8 cellular contexts compared by ENCODE assay signal in genomic region chr9:33447404-33448158, GRCh38. TPM values are rescaled to one million over a fixed set of nuclear protein-coding genes. Genes with fewer than 3 reads are reported as not detected.
DNase-seq lines count a peak whose midpoint lies in the region; ATAC-seq, FAIRE-seq and TF ChIP-seq lines count a peak whose summit lies in the region.

AQP3 (minus strand) TSS chr9:33447593; CDS start chr9:33447530, 63 bp downstream.

- peaks cover 22% of the 10 kb centered on the region for H3F3A ChIP-seq in MM.1S (ENCODE audit: insufficient read depth, low read length)

- H3K27ac ChIP-seq in 22Rv1, result peak within 1 kb of the TSS; percentile 82
- H3K27ac ChIP-seq in MM.1S (ENCODE audit: low read length), result peak within 1 kb of the TSS; percentile 93

- H3K4me3 ChIP-seq in MM.1S (ENCODE audit: low read length) (peak within 1 kb of the TSS; percentile 92), cardiac fibroblast (replicated peaks in 1 of 2; ENCODE audit: low read depth in 2 of 2, low read length in 2 of 2) (peak within 1 kb of the TSS; percentile 33 to 43), kidney epithelial cell (ENCODE audit: low read depth, low read length) (peak within 1 kb of the TSS; percentile 12)

- peaks cover 48% of the 10 kb centered on the region for H3K79me2 ChIP-seq in MM.1S (ENCODE audit: low read length)

- H3K27me3 ChIP-seq in MM.1S (replicated peaks; ENCODE audit: insufficient read depth, low read length), result no peaks in the 10 kb centered on the region
- H3K27me3 ChIP-seq in kidney epithelial cell (ENCODE audit: control insufficient read depth, insufficient read depth, low read length), result no peaks in the 10 kb centered on the region

- no peaks in the 10 kb centered on the region for H3K9me2 ChIP-seq in MM.1S (replicated peaks; ENCODE audit: insufficient read depth, low read length)

- peak; percentile 89 for TF ChIP-seq CTCF in 22Rv1 (IDR thresholded peaks at IDR 0.05)
- peak; percentile 52 for TF ChIP-seq CTCF in MM.1S (IDR thresholded peaks at IDR 0.05; ENCODE audit: low read length)
- peak; percentile 5 for TF ChIP-seq CTCF in cardiac fibroblast (IDR thresholded peaks at IDR 0.05; ENCODE audit: low read depth, low read length)
- no peak for TF ChIP-seq CTCF in kidney epithelial cell (IDR thresholded peaks at IDR 0.05; ENCODE audit: insufficient read depth, low read length, poor library complexity, severe bottlenecking)

- H2AFZ ChIP-seq in MM.1S (ENCODE audit: low read length), result peak within 1 kb of the TSS; percentile 84

- no peaks in the 10 kb centered on the region for H3K9me3 ChIP-seq in MM.1S (replicated peaks; ENCODE audit: insufficient read depth, low read length)

- H3K4me1 ChIP-seq in MM.1S (ENCODE audit: low read length), result peaks cover 22% of the 10 kb centered on the region

- no peak for ATAC-seq in HG03196 (IDR thresholded peaks at IDR 0.05; ENCODE audit: unreplicated experiment)

- H3K4me2 ChIP-seq in MM.1S (ENCODE audit: low read depth, low read length), result peak within 1 kb of the TSS; percentile 96

- H3K9ac ChIP-seq in MM.1S (ENCODE audit: low read length), result peak within 1 kb of the TSS; percentile 84

- FAIRE-seq in GM18507 (lab: Jason Lieb, UNC), result no peak

- no peaks in the 10 kb centered on the region for H4K20me1 ChIP-seq in MM.1S (ENCODE audit: insufficient read depth, low read length)

- H3K36me3 ChIP-seq in MM.1S (replicated peaks; ENCODE audit: insufficient read depth, low read length), result peaks cover 3% of the 10 kb centered on the region
- H3K36me3 ChIP-seq in kidney epithelial cell (ENCODE audit: control insufficient read depth, insufficient read depth, low read length), result no peaks in the 10 kb centered on the region

- DNase-seq in GM18507 (ENCODE audit: extremely low spot score, insufficient read length, low read depth) (peak; percentile 30), MM.1S (peak; percentile 83), UCSD-AML1 (lab: John Stamatoyannopoulos, UW; ENCODE audit: unreplicated experiment) (peak; percentile 70), cardiac fibroblast (ENCODE audit: low read depth in 2 of 2) (peak in 1 of 2 donors; percentile 45), kidney epithelial cell (ENCODE audit: low read depth) (no peak)
- peak; percentile 45 to 60 for DNase-seq in stimulated activated CD4-positive, alpha-beta T cell treated with anti-CD3 and anti-CD28 coated beads, Interleukin-1b, Interleukin-23, amount 100 ng/mL, for 4 hours (ENCODE audit: low read depth in 2 of 2)

RNA-seq across cellular contexts. Expression of gene AQP3, which starts in this region (rescaled TPM):
- 0.89 and 1.1 TPM in 2 replicates for total RNA-seq in kidney epithelial cell

Comparison
In these comparisons a context has a peak if more than half of its experiments do, and no peak if none do; other contexts are left out.
1. H3K4me3 ChIP-seq: peak in every context shown above with its lines; median percentile 92 in MM.1S; 38 in cardiac fibroblast; 12 in kidney epithelial cell.